ENCODE assay signal across 1 cellular context in the genomic region with DNA sequence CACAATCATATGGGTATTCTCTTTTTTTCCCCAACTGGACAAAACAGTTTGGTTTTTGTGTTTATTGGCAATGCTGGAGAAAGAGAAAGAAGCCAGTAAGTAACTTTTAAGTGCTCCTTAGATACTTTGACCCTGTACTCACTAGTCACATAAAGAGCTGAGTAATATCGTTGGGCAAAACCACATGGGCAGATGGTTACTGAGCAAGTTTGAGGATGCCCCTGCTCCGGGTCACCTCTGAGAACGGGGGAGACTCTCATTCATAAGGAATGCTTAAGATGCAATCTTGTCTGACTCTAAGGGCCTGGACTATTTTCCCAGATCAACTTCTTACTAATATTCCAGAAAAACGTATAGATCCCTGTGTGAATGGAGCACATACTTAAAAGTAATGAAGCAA.
TF ChIP-seq lines count a peak whose summit lies in the region.

No MANE protein-coding gene starts in this region.

TF ChIP-seq in HepG2, 621 proteins besides CTCF, POLR2A, EP300 and RAD21 (continued from another document):
- TF ChIP-seq MAF1 (CRISPR knock-in tag; IDR thresholded peaks at IDR 0.05; ENCODE audit: borderline replicate concordance) (no peak), ZFY (CRISPR knock-in tag; IDR thresholded peaks at IDR 0.05) (no peak)
